Comparison of ENCODE assay signal across 8 cellular contexts in genomic region chr6:6724319-6725119, GRCh38.
DNase-seq lines count a peak whose midpoint lies in the region; ATAC-seq and TF ChIP-seq lines count a peak whose summit lies in the region.

No MANE protein-coding gene starts in this region.

- peak; percentile 84 for DNase-seq in GM13976 (ENCODE audit: low spot score)
- DNase-seq in NCI-H2029 (lab: John Stamatoyannopoulos, UW), result peak; percentile 63
- peak; percentile 51 for DNase-seq in cerebellar cortex (ENCODE audit: low spot score)
- DNase-seq in kidney epithelial cell (ENCODE audit: low read depth), result no peak
- peak; percentile 16 to 30 (median 23) for DNase-seq in stimulated activated CD4-positive, alpha-beta T cell treated with anti-CD3 and anti-CD28 coated beads, Interleukin-12 subunit alpha, Interleukin-12 subunit beta, amount 100 ng/mL, for 48 hours (ENCODE audit: low read depth in 2 of 3, low spot score in 1 of 3)

- TF ChIP-seq CTCF in 22Rv1 (IDR thresholded peaks at IDR 0.05) (peak; percentile 80), GM13976 (IDR thresholded peaks at IDR 0.05; ENCODE audit: borderline replicate concordance, control extremely low read depth, extremely low read depth, insufficient read depth, missing control alignments) (peak; percentile 56), kidney epithelial cell (IDR thresholded peaks at IDR 0.05; ENCODE audit: insufficient read depth, low read length, poor library complexity, severe bottlenecking) (peak; percentile 53)

- no peaks in the 10 kb centered on the region for H3K27me3 ChIP-seq in kidney epithelial cell (ENCODE audit: control insufficient read depth, insufficient read depth, low read length)

- H3K27ac ChIP-seq in 22Rv1, result no peak overlapping the region

- in situ Hi-C loops in GM13976 (cut with MboI; ENCODE audit: low sequenced_read_pairs, unreplicated experiment), result no loop called here

- H3K36me3 ChIP-seq in kidney epithelial cell (ENCODE audit: control insufficient read depth, insufficient read depth, low read length), result no peaks in the 10 kb centered on the region

- peak; percentile 63 to 65 for ATAC-seq in activated CD4-positive, CD25-positive, alpha-beta regulatory T cell treated with anti-CD3 and anti-CD28 coated beads, Interleukin-2, amount 50 U/mL, for 24 hours
- ATAC-seq in GM21360 (IDR thresholded peaks at IDR 0.05; ENCODE audit: unreplicated experiment), result no peak

- no peak overlapping the region for H3K4me3 ChIP-seq in kidney epithelial cell (ENCODE audit: low read depth, low read length)
